ENCODE assay signal across 9 cellular contexts in the genomic region with DNA sequence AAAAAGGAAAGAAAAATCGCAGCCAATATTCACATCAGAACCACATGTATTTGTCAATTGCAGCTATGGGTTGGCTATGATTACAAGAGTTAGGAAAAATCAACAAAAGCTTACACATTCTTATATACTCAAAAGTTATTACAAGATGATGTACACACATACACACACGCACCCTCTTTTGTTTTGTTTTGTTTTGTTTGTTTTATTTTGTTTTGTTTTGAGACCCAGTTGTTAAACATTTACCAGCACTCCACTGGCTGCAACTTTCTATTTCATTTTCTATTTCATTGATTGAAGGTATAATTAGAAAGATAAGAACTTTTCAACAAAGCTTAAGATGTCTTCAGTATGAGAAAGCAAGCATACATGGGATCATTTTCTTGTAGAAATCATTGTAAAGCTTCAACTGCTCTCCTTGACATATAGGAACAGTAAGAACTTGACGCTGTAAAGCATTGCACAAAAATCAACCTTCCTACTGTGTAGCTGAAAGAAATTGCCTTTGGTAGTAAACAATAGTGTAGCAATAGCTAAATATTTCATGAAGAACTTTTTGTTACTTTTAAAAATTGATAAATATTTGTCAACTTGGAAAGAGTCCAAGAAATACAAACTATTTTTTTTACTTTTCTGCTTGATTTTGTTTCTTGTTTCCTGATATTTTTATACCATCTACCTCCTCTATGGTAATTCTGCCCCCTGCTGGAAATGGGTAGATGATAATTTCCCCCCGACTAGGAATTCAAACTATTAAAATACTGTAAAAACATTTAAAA.
DNase-seq lines count a peak whose midpoint lies in the region; ATAC-seq, FAIRE-seq and TF ChIP-seq lines count a peak whose summit lies in the region.
"Had no signal": no experiment of that assay in that cellular context is flagged by ENCODE, and none has a peak within 500 bp of the region (broad histone marks: within the 10 kb centered on the region; RNA-seq: fewer than 3 reads in every experiment).

No MANE protein-coding gene starts in this region.

- CTCF ChIA-PET in A549 (lab: Yijun Ruan, JAX): interaction anchor here (0.6 to 4.2 kb wide), 27 partner anchors 8 to 1322 kb away, joined by 3 to 95 read pairs (median 4); a partner anchor contains a TSS

- no peaks in the 10 kb centered on the region for H3K27me3 Mint-ChIP-seq in glutamatergic neuron (ENCODE audit: unreplicated experiment)
- H3K27me3 Mint-ChIP-seq in activated T-cell treated with anti-CD3 and anti-CD28 coated beads, Interleukin-2, amount 50 U/mL, for 24 hours: no peaks in the 10 kb centered on the region

- H3K4me3 Mint-ChIP-seq in glutamatergic neuron (ENCODE audit: unreplicated experiment): no peak overlapping the region
- H3K4me3 Mint-ChIP-seq in activated T-cell treated with anti-CD3 and anti-CD28 coated beads, Interleukin-2, amount 50 U/mL, for 24 hours: no peak overlapping the region

- in situ Hi-C loops in SK-MEL-5 (cut with HindIII; ENCODE audit: low pct_unique_long_range_greater_than_20kb, low sequenced_read_pairs): no loop called here

- no peak overlapping the region for H3K4me3 ChIP-seq in A549

- DNase-seq in A549 (ENCODE audit: low read depth in 1 of 2, low spot score in 1 of 2) (peak; percentile 32 to 65), H54 (ENCODE audit: insufficient read length, low spot score) (peak; percentile 7), SK-MEL-5 (ENCODE audit: low read depth, low spot score) (peak; percentile 55), glutamatergic neuron (no peak), middle frontal gyrus (ENCODE audit: extremely low spot score, low spot score) (no peak)
- DNase-seq in activated T-cell treated with anti-CD3 and anti-CD28 coated beads, Interleukin-2, amount 50 U/mL, for 24 hours: no peak
- DNase-seq: NCI-H2081 had no signal

- no peaks in the 10 kb centered on the region for H3K9me3 ChIP-seq in A549

- TF ChIP-seq EP300 in A549 (IDR thresholded peaks at IDR 0.05): no peak

- WGBS in A549 (ENCODE audit: missing lambda C conversion rate): 1% methylated on average over 4 of the region's 4 CpGs

- H3K4me1 Mint-ChIP-seq in glutamatergic neuron (ENCODE audit: low read depth, unreplicated experiment): no peaks in the 10 kb centered on the region
- H3K4me1 Mint-ChIP-seq in activated T-cell treated with anti-CD3 and anti-CD28 coated beads, Interleukin-2, amount 50 U/mL, for 24 hours (ENCODE audit: low read depth): no peaks in the 10 kb centered on the region

- TF ChIP-seq CTCF in A549 (IDR thresholded peaks at IDR 0.05): peak; percentile 87
- TF ChIP-seq CTCF in glutamatergic neuron (IDR thresholded peaks at IDR 0.05; ENCODE audit: partially characterized antibody, unreplicated experiment): peak; percentile 80

- no peak overlapping the region for H3K27ac Mint-ChIP-seq in glutamatergic neuron (ENCODE audit: unreplicated experiment)
- no peak overlapping the region for H3K27ac Mint-ChIP-seq in activated T-cell treated with anti-CD3 and anti-CD28 coated beads, Interleukin-2, amount 50 U/mL, for 24 hours

- peak overlapping the region; percentile 37 to 45 for H3K27ac ChIP-seq in A549

- peaks cover 12% of the 10 kb centered on the region for H3K4me1 ChIP-seq in A549

- no peaks in the 10 kb centered on the region for H3K9me3 Mint-ChIP-seq in glutamatergic neuron (ENCODE audit: unreplicated experiment)
- no peaks in the 10 kb centered on the region for H3K9me3 Mint-ChIP-seq in activated T-cell treated with anti-CD3 and anti-CD28 coated beads, Interleukin-2, amount 50 U/mL, for 24 hours

- peak overlapping the region; percentile 66 for H3K4me2 ChIP-seq in A549

- FAIRE-seq in A549 (lab: Jason Lieb, UNC): peak; percentile 79
- FAIRE-seq in H54 (lab: Jason Lieb, UNC): peak; percentile 89

- no peak for TF ChIP-seq POLR2A in A549 (IDR thresholded peaks at IDR 0.05; ENCODE audit: low read length)
- no peak for TF ChIP-seq POLR2A in H54 (IDR thresholded peaks at IDR 0.05; ENCODE audit: low read depth, low read length)

- ATAC-seq in A549 (peak; percentile 59 to 83; a peak in 4 of 6 replicates), GM21367 (IDR thresholded peaks at IDR 0.05; ENCODE audit: unreplicated experiment) (no peak), GM21723 (IDR thresholded peaks at IDR 0.05; ENCODE audit: unreplicated experiment) (no peak)

- POLR2A ChIA-PET in A549 (lab: Yijun Ruan, JAX): interaction anchor here (1.5 kb wide), 2 partner anchors 252 to 259 kb away, joined by 7 to 9 read pairs; a partner anchor contains a TSS

- TF ChIP-seq RAD21 in A549 (conservative IDR thresholded peaks at IDR 0.05 in 1 of 2, IDR thresholded peaks at IDR 0.05 in 1 of 2): peak; percentile 91 to 92

- H3K36me3 Mint-ChIP-seq in glutamatergic neuron (ENCODE audit: unreplicated experiment): no peaks in the 10 kb centered on the region
- H3K36me3 Mint-ChIP-seq in activated T-cell treated with anti-CD3 and anti-CD28 coated beads, Interleukin-2, amount 50 U/mL, for 24 hours (ENCODE audit: low read depth): no peaks in the 10 kb centered on the region

TF ChIP-seq in A549, 52 proteins besides CTCF, POLR2A, EP300 and RAD21:
- TF ChIP-seq RNF2 (IDR thresholded peaks at IDR 0.05; ENCODE audit: borderline replicate concordance, low read depth) (no peak), NR3C1 (IDR thresholded peaks at IDR 0.05) (no peak), SMC3 (IDR thresholded peaks at IDR 0.05) (peak; percentile 94), JUN (IDR thresholded peaks at IDR 0.05) (no peak), CHD4 (IDR thresholded peaks at IDR 0.05; ENCODE audit: borderline replicate concordance) (no peak), FOXS1 (CRISPR knock-in tag; IDR thresholded peaks at IDR 0.05) (no peak), RARB (CRISPR knock-in tag; IDR thresholded peaks at IDR 0.05) (no peak), ESRRA (IDR thresholded peaks at IDR 0.05; ENCODE audit: borderline replicate concordance, low read length) (no peak), EHMT2 (IDR thresholded peaks at IDR 0.05; ENCODE audit: low read depth) (no peak), GATA3 (IDR thresholded peaks at IDR 0.05; ENCODE audit: borderline replicate concordance) (peak; percentile 42; the same call in 1 of the 2 replicates), CEBPB (IDR thresholded peaks at IDR 0.05) (peak; percentile 68 to 75; a peak in 3 of 4 replicates)
- TF ChIP-seq, protein P1, sequence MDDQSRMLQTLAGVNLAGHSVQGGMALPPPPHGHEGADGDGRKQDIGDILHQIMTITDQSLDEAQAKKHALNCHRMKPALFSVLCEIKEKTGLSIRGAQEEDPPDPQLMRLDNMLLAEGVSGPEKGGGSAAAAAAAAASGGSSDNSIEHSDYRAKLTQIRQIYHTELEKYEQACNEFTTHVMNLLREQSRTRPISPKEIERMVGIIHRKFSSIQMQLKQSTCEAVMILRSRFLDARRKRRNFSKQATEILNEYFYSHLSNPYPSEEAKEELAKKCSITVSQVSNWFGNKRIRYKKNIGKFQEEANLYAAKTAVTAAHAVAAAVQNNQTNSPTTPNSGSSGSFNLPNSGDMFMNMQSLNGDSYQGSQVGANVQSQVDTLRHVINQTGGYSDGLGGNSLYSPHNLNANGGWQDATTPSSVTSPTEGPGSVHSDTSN (IDR thresholded peaks at IDR 0.05): no peak
- TF ChIP-seq, protein P2, sequence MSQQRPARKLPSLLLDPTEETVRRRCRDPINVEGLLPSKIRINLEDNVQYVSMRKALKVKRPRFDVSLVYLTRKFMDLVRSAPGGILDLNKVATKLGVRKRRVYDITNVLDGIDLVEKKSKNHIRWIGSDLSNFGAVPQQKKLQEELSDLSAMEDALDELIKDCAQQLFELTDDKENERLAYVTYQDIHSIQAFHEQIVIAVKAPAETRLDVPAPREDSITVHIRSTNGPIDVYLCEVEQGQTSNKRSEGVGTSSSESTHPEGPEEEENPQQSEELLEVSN (IDR thresholded peaks at IDR 0.05; ENCODE audit: borderline replicate concordance, low read depth): no peak
- TF ChIP-seq, protein P3, sequence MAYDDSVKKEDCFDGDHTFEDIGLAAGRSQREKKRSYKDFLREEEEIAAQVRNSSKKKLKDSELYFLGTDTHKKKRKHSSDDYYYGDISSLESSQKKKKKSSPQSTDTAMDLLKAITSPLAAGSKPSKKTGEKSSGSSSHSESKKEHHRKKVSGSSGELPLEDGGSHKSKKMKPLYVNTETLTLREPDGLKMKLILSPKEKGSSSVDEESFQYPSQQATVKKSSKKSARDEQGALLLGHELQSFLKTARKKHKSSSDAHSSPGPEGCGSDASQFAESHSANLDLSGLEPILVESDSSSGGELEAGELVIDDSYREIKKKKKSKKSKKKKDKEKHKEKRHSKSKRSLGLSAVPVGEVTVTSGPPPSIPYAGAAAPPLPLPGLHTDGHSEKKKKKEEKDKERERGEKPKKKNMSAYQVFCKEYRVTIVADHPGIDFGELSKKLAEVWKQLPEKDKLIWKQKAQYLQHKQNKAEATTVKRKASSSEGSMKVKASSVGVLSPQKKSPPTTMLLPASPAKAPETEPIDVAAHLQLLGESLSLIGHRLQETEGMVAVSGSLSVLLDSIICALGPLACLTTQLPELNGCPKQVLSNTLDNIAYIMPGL (CRISPR knock-in tag; IDR thresholded peaks at IDR 0.05; ENCODE audit: borderline replicate concordance): no peak
- TF ChIP-seq, protein P4, sequence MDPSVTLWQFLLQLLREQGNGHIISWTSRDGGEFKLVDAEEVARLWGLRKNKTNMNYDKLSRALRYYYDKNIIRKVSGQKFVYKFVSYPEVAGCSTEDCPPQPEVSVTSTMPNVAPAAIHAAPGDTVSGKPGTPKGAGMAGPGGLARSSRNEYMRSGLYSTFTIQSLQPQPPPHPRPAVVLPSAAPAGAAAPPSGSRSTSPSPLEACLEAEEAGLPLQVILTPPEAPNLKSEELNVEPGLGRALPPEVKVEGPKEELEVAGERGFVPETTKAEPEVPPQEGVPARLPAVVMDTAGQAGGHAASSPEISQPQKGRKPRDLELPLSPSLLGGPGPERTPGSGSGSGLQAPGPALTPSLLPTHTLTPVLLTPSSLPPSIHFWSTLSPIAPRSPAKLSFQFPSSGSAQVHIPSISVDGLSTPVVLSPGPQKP (IDR thresholded peaks at IDR 0.05; ENCODE audit: low read depth, low read length): no peak
- TF ChIP-seq, protein P5, sequence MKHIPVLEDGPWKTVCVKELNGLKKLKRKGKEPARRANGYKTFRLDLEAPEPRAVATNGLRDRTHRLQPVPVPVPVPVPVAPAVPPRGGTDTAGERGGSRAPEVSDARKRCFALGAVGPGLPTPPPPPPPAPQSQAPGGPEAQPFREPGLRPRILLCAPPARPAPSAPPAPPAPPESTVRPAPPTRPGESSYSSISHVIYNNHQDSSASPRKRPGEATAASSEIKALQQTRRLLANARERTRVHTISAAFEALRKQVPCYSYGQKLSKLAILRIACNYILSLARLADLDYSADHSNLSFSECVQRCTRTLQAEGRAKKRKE (CRISPR knock-in tag; IDR thresholded peaks at IDR 0.05; ENCODE audit: low read depth): no peak

Comparison
In these comparisons a context has a peak if more than half of its experiments do, and no peak if none do; other contexts are left out.
1. ATAC-seq: peak in A549 (2 of 2); none in GM21367 (single experiment) and GM21723 (single experiment).
2. DNase-seq: peak in A549 (2 of 2), H54 (single experiment) and SK-MEL-5 (single experiment); none in glutamatergic neuron (single experiment), activated T-cell treated with anti-CD3 and anti-CD28 coated beads, Interleukin-2, amount 50 U/mL, for 24 hours (single experiment) and middle frontal gyrus (single experiment).